ENCODE assay signal across 22 cellular contexts in genomic region chr11:13883589-13883988, GRCh38.
"Had no signal": no experiment of that assay in that cellular context is flagged by ENCODE, and none has a peak within 500 bp of the region (broad histone marks: within the 10 kb centered on the region; RNA-seq: fewer than 3 reads in every experiment).

No MANE protein-coding gene starts in this region.

- H3K4me1 ChIP-seq: SJCRH30 had no signal

- H3K27me3 Mint-ChIP-seq: activated CD8-positive, alpha-beta T cell treated with anti-CD3 and anti-CD28 coated beads for 36 hours; activated naive CD8-positive, alpha-beta T cell treated with anti-CD3 and anti-CD28 coated beads for 36 hours; activated T-helper 17 cell treated with anti-CD3 and anti-CD28 coated beads, Interleukin-2, amount 50 U/mL, for 72 hours had no signal

- H3K27ac Mint-ChIP-seq: activated CD4-positive, alpha-beta T cell treated with anti-CD3 and anti-CD28 coated beads, Interleukin-2, amount 10 ng/mL, durations not matched to agents 24 days and 14 days; activated CD8-positive, alpha-beta T cell treated with anti-CD3 and anti-CD28 coated beads for 36 hours; activated naive CD8-positive, alpha-beta T cell treated with anti-CD3 and anti-CD28 coated beads for 36 hours; activated T-cell treated with anti-CD3 and anti-CD28 coated beads, Interleukin-2, amount 50 U/mL, for 72 hours; activated T-helper 17 cell treated with anti-CD3 and anti-CD28 coated beads, Interleukin-2, amount 50 U/mL, for 72 hours; T-helper 1 cell treated with Interleukin-12 subunit alpha and Interleukin-12 subunit beta and Interleukin-4 antibody, amounts not matched to agents 30 μg/mL and 1 μg/mL, for 36 hours; T-helper 2 cell treated with Interferon-gamma antibody and Interleukin-4, amounts not matched to agents 5 μg/mL and 100 μg/mL, for 36 hours had no signal

- H3K4me3 ChIP-seq: cardiac muscle cell, SJCRH30, SK-N-MC had no signal

- H3K27me3 ChIP-seq: cardiac muscle cell, SJCRH30 had no signal

- H3K36me3 ChIP-seq: cardiac muscle cell, SJCRH30 had no signal

- H3K27ac ChIP-seq: cardiac muscle cell, SJCRH30, SK-N-MC had no signal

- H3K9me3 ChIP-seq: SJCRH30 had no signal

- H3K4me3 Mint-ChIP-seq: activated CD4-positive, alpha-beta T cell treated with anti-CD3 and anti-CD28 coated beads, Interleukin-2, amount 10 ng/mL, durations not matched to agents 24 days and 14 days; activated CD8-positive, alpha-beta T cell treated with anti-CD3 and anti-CD28 coated beads for 36 hours; activated naive CD8-positive, alpha-beta T cell treated with anti-CD3 and anti-CD28 coated beads for 36 hours; activated T-cell treated with anti-CD3 and anti-CD28 coated beads, Interleukin-2, amount 50 U/mL, for 72 hours; activated T-helper 17 cell treated with anti-CD3 and anti-CD28 coated beads, Interleukin-2, amount 50 U/mL, for 72 hours; T-helper 1 cell treated with Interleukin-12 subunit alpha and Interleukin-12 subunit beta and Interleukin-4 antibody, amounts not matched to agents 30 μg/mL and 1 μg/mL, for 36 hours; T-helper 2 cell treated with Interferon-gamma antibody and Interleukin-4, amounts not matched to agents 5 μg/mL and 100 μg/mL, for 36 hours had no signal

- DNase-seq: activated CD4-positive, alpha-beta T cell treated with anti-CD3 and anti-CD28 coated beads, Interleukin-2, amount 10 ng/mL, durations not matched to agents 24 days and 14 days; activated CD4-positive, alpha-beta T cell treated with anti-CD3 and anti-CD28 coated beads, Interleukin-2, amount 50 U/mL, for 4 hours; activated effector memory CD4-positive, alpha-beta T cell treated with anti-CD3 and anti-CD28 coated beads, Interleukin-2, amount 50 U/mL, for 16 hours; activated naive CD4-positive, alpha-beta T cell; activated naive CD4-positive, alpha-beta T cell treated with anti-CD3 and anti-CD28 coated beads, Interleukin-2, amount 50 U/mL, for 16 hours; activated naive CD8-positive, alpha-beta T cell treated with anti-CD3 and anti-CD28 coated beads for 36 hours; activated T-cell treated with anti-CD3 and anti-CD28 coated beads, Interleukin-2, amount 50 U/mL, for 1 hour; amniotic stem cell; aorta; NCI-H1105; NCI-H1417 treated with DMSO at 0.1 percent for 48 hours; NCI-H2081 treated with DMSO at 0.1 percent for 48 hours; NCI-H446; NCI-H82; SJCRH30 had no signal
